Comparison of ENCODE assay signal across 24 cellular contexts in the genomic region with DNA sequence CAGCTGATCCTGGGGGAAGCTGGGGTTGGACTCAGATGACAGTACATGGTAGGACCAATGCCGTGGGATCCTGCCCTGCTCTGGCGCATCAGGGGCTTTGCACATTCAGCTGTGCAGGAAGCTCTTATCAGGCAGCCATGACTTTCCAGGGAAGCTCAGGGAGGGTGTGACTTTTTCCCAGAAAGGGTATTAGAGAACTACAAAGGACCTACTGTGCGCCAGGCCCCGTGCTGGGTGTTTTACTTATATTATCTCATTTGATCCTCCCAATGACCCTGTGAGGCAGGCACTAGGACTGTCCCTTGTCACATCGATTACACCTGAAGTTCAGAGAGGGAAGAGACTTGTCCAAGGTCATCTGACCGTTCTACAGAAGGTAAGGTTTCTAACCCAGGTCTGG. TPM values are rescaled to one million over a fixed set of nuclear protein-coding genes. Genes with fewer than 3 reads are reported as not detected.
A peak's percentile ranks its signal among the peaks of the same experiment; 100 is the strongest.
DNase-seq lines count a peak whose midpoint lies in the region; ATAC-seq, FAIRE-seq and TF ChIP-seq lines count a peak whose summit lies in the region.
"Had no signal": no experiment of that assay in that cellular context is flagged by ENCODE, and none has a peak within 500 bp of the region (broad histone marks: within the 10 kb centered on the region; RNA-seq: fewer than 3 reads in every experiment).

No MANE protein-coding gene starts in this region.

- H2AFZ ChIP-seq in H1 (ENCODE audit: low read length), result no peak overlapping the region

- no peaks in the 10 kb centered on the region for H3K79me1 ChIP-seq in H1 (ENCODE audit: low read depth, low read length)
- no peaks in the 10 kb centered on the region for H3K79me1 ChIP-seq in mesendoderm (ENCODE audit: low read length)

- CTCF ChIA-PET in H1 (lab: Charles Lee; ENCODE audit: partially characterized antibody), result interaction anchor here (1.1 to 7.0 kb wide), 5 partner anchors 9 to 243 kb away, joined by 3 to 116 read pairs (median 3); a partner anchor contains a TSS

- H3K4me1 ChIP-seq in H1 (replicated peaks in 1 of 4; ENCODE audit: control insufficient read depth in 3 of 4, insufficient read depth in 4 of 4, low read length in 3 of 4) (peaks cover 6 to 14% (median 7%) of the 10 kb centered on the region in 4 experiments), mesendoderm (ENCODE audit: control insufficient read depth, low read depth, low read length) (peaks cover 2% of the 10 kb centered on the region), esophagus squamous epithelium (peaks cover 0 to 26% (median 3%) of the 10 kb centered on the region in 3 donors)
- H3K4me1 ChIP-seq: A549 had no signal

- peaks cover 26% of the 10 kb centered on the region for H3K4me1 Mint-ChIP-seq in stimulated activated effector memory CD8-positive, alpha-beta T cell treated with anti-CD3 and anti-CD28 coated beads, Interleukin-12 subunit alpha, Interleukin-12 subunit beta, amount 100 ng/mL, for 72 hours
- H3K4me1 Mint-ChIP-seq: CD8-positive, alpha-beta memory T cell had no signal

- H3K4ac ChIP-seq in H1 (replicated peaks; ENCODE audit: insufficient read length, low read depth, low read length) (no peak overlapping the region), mesendoderm (ENCODE audit: low read depth, low read length) (no peak overlapping the region)

- H3K36me3 ChIP-seq in H1 (ENCODE audit: control insufficient read depth in 2 of 4, insufficient read depth in 4 of 4, low read length in 3 of 4), result no peaks in the 10 kb centered on the region; a peak in 1 of 8 replicates
- no peaks in the 10 kb centered on the region for H3K36me3 ChIP-seq in mesendoderm (ENCODE audit: control insufficient read depth, insufficient read depth, low read length)
- peaks cover 0 to 8% (median 0%) of the 10 kb centered on the region in 3 donors for H3K36me3 ChIP-seq in esophagus squamous epithelium
- H3K36me3 ChIP-seq: BLaER1 had no signal

- ATAC-seq in Right ventricle myocardium inferior (no peak), left ventricle myocardium superior (no peak), GM19023 (IDR thresholded peaks at IDR 0.05; ENCODE audit: unreplicated experiment) (no peak), HG03571 (IDR thresholded peaks at IDR 0.05; ENCODE audit: unreplicated experiment) (no peak)
- no peak for ATAC-seq in stimulated activated effector memory CD8-positive, alpha-beta T cell treated with anti-CD3 and anti-CD28 coated beads, Interleukin-12 subunit alpha, Interleukin-12 subunit beta, amount 100 ng/mL, for 72 hours
- ATAC-seq: A549, GM12878 had no signal

- no peak overlapping the region for H3K4me3 ChIP-seq in H1 (ENCODE audit: extremely low read depth in 1 of 4, insufficient read depth in 2 of 4, low read depth in 3 of 4, low read length in 4 of 4)
- no peak overlapping the region for H3K4me3 ChIP-seq in mesendoderm (ENCODE audit: low read length)
- no peak overlapping the region for H3K4me3 ChIP-seq in esophagus squamous epithelium
- H3K4me3 ChIP-seq: A549, BLaER1, GM12878 had no signal

- no peaks in the 10 kb centered on the region for H4K20me1 ChIP-seq in H1 (replicated peaks in 1 of 2; ENCODE audit: control insufficient read depth in 1 of 2, insufficient read depth in 2 of 2, low read length in 2 of 2)
- H4K20me1 ChIP-seq: BLaER1 had no signal

- H4K8ac ChIP-seq in H1 (ENCODE audit: extremely low read depth, insufficient read depth, low read length), result no peak overlapping the region
- H4K8ac ChIP-seq in mesendoderm (ENCODE audit: low read depth, low read length), result no peak overlapping the region

- H3K9ac ChIP-seq in H1 (replicated peaks in 1 of 4; ENCODE audit: extremely low read depth in 1 of 4, low read depth in 3 of 4, low read length in 3 of 4), result no peak overlapping the region
- no peak overlapping the region for H3K9ac ChIP-seq in mesendoderm (ENCODE audit: low read length)
- H3K9ac ChIP-seq: BLaER1 had no signal

- no peak overlapping the region for H2BK5ac ChIP-seq in H1 (ENCODE audit: low read depth, low read length)
- no peak overlapping the region for H2BK5ac ChIP-seq in mesendoderm (ENCODE audit: low read length)

- no peak for TF ChIP-seq POLR2A in H1 (IDR thresholded peaks at IDR 0.05; ENCODE audit: control extremely low read depth in 1 of 2, low read depth in 2 of 2, low read length in 2 of 2)
- no peak for TF ChIP-seq POLR2A in esophagus squamous epithelium (IDR thresholded peaks at IDR 0.05)

- no peak overlapping the region for H2BK120ac ChIP-seq in H1 (replicated peaks; ENCODE audit: low read depth, low read length)
- H2BK120ac ChIP-seq in mesendoderm (ENCODE audit: low read depth, low read length), result no peak overlapping the region

- H2BK15ac ChIP-seq in H1 (ENCODE audit: low read length), result peak overlapping the region; percentile 61; the same call in 1 of the 2 replicates
- no peak overlapping the region for H2BK15ac ChIP-seq in mesendoderm (replicated peaks; ENCODE audit: low read depth)

- H2BK12ac ChIP-seq in H1 (ENCODE audit: low read depth, low read length), result no peak overlapping the region; the same call in 1 of the 2 replicates

- no peak for TF ChIP-seq EP300 in H1 (IDR thresholded peaks at IDR 0.05; ENCODE audit: borderline replicate concordance in 1 of 2, low read depth in 2 of 2, low read length in 2 of 2)

- no peak overlapping the region for H4K91ac ChIP-seq in H1 (replicated peaks; ENCODE audit: insufficient read length, low read length)

- DNase-seq in Right ventricle myocardium inferior (ENCODE audit: missing footprints) (peak; percentile 6), left ventricle myocardium superior (no peak), H1 (ENCODE audit: low read depth in 1 of 2, low spot score in 2 of 2) (no peak), mesendoderm (peak; percentile 27), esophagus squamous epithelium (lab: John Stamatoyannopoulos, UW) (no peak)
- no peak for DNase-seq in stimulated activated effector memory CD8-positive, alpha-beta T cell treated with anti-CD3 and anti-CD28 coated beads, Interleukin-12 subunit alpha, Interleukin-12 subunit beta, amount 100 ng/mL, for 72 hours (ENCODE audit: low spot score in 2 of 2)
- DNase-seq: CD8-positive, alpha-beta memory T cell; COR-L47; DMS 273 treated with DMSO at 0.1 percent for 48 hours; DMS53; DND-41; EL; HCEC 1CT; HFFc6 had no signal

- intact Hi-C loops in Right ventricle myocardium inferior (cut with DNase I) (no loop called here), left ventricle myocardium superior (cut with micrococcal nuclease) (no loop called here), esophagus squamous epithelium (cut with DNase I) (no loop called here)

- H3K4me2 ChIP-seq in H1 (ENCODE audit: insufficient read depth in 1 of 2, low read depth in 2 of 2, low read length in 2 of 2) (no peak overlapping the region), mesendoderm (ENCODE audit: low read length) (no peak overlapping the region)
- H3K4me2 ChIP-seq: A549, BLaER1 had no signal

- TF ChIP-seq RAD21 in H1 (IDR thresholded peaks at IDR 0.05 in 1 of 2, conservative IDR thresholded peaks at IDR 0.05 in 1 of 2; ENCODE audit: low read depth in 2 of 2, low read length in 2 of 2), result no peak

- no peaks in the 10 kb centered on the region for H3K9me3 Mint-ChIP-seq in stimulated activated effector memory CD8-positive, alpha-beta T cell treated with anti-CD3 and anti-CD28 coated beads, Interleukin-12 subunit alpha, Interleukin-12 subunit beta, amount 100 ng/mL, for 72 hours
- H3K9me3 Mint-ChIP-seq: HFFc6 had no signal

- H3K18ac ChIP-seq in H1 (ENCODE audit: extremely low read depth, low read length), result no peak overlapping the region
- H3K18ac ChIP-seq in mesendoderm (ENCODE audit: low read length), result no peak overlapping the region

- H3K23ac ChIP-seq in H1 (ENCODE audit: insufficient read length) (no peak overlapping the region), mesendoderm (ENCODE audit: low read length) (no peak overlapping the region)

- H3K79me2 ChIP-seq in H1 (ENCODE audit: control insufficient read depth in 1 of 2, insufficient read depth in 2 of 2, low read length in 2 of 2), result no peaks in the 10 kb centered on the region
- H3K79me2 ChIP-seq in mesendoderm (ENCODE audit: control insufficient read depth, insufficient read depth, low read length), result no peaks in the 10 kb centered on the region

- H3K56ac ChIP-seq in H1 (replicated peaks; ENCODE audit: insufficient read length, low read depth, low read length) (no peak overlapping the region), mesendoderm (ENCODE audit: low read length) (no peak overlapping the region)

- 95% methylated on average over 6 of the region's 6 CpGs; no CpG with 5 or more reads in 1 of the 2 experiments for WGBS in H1 (ENCODE audit: extremely low coverage in 1 of 2, insufficient coverage in 1 of 2, insufficient read length in 1 of 2, insufficient replicate concordance in 2 of 2, low coverage in 1 of 2, low lambda C conversion rate in 2 of 2, missing lambda C conversion rate in 1 of 2), 2 experiments
- no CpG with 5 or more reads among the region's 6 CpGs for WGBS in mesendoderm (ENCODE audit: extremely low coverage, insufficient coverage, low lambda C conversion rate)
- WGBS in esophagus squamous epithelium, 2 donors, result 87 to 90% methylated on average over 3 to 5 of the region's 6 CpGs

- H4K5ac ChIP-seq in H1 (ENCODE audit: insufficient read length, low read depth, low read length) (no peak overlapping the region), mesendoderm (ENCODE audit: low read length) (no peak overlapping the region)

- H3K27ac ChIP-seq in H1 (ENCODE audit: low read depth, low read length), result no peak overlapping the region
- no peak overlapping the region for H3K27ac ChIP-seq in mesendoderm (ENCODE audit: low read depth, low read length)
- H3K27ac ChIP-seq in esophagus squamous epithelium, result no peak overlapping the region
- H3K27ac ChIP-seq: 22Rv1, A549, BLaER1, HL-60 had no signal

- no peak for FAIRE-seq in H1 (lab: Jason Lieb, UNC)
- FAIRE-seq: A549, GM12878, GM19239, H54 had no signal

- no peak overlapping the region for H2BK20ac ChIP-seq in H1 (ENCODE audit: low read length)

- H3K9me3 ChIP-seq in H1 (ENCODE audit: insufficient read depth in 2 of 2, low read depth in 1 of 2, low read length in 1 of 2), result no peaks in the 10 kb centered on the region
- H3K9me3 ChIP-seq in esophagus squamous epithelium, result no peaks in the 10 kb centered on the region
- H3K9me3 ChIP-seq: A549, BLaER1 had no signal

- H3K27ac Mint-ChIP-seq in stimulated activated effector memory CD8-positive, alpha-beta T cell treated with anti-CD3 and anti-CD28 coated beads, Interleukin-12 subunit alpha, Interleukin-12 subunit beta, amount 100 ng/mL, for 72 hours, result peak overlapping the region; percentile 26
- H3K27ac Mint-ChIP-seq: HFFc6 had no signal

- H3K23me2 ChIP-seq in H1 (ENCODE audit: low read depth, low read length), result no peaks in the 10 kb centered on the region

- no peak overlapping the region for H3K4me3 Mint-ChIP-seq in stimulated activated effector memory CD8-positive, alpha-beta T cell treated with anti-CD3 and anti-CD28 coated beads, Interleukin-12 subunit alpha, Interleukin-12 subunit beta, amount 100 ng/mL, for 72 hours
- H3K4me3 Mint-ChIP-seq: CD14-positive monocyte; CD8-positive, alpha-beta memory T cell; HFFc6 had no signal

- POLR2A ChIA-PET in H1 (lab: Charles Lee; ENCODE audit: partially characterized antibody), result interaction anchor here (1.0 to 1.1 kb wide), 2 partner anchors 15 to 91 kb away, joined by 3 read pairs; no protein-coding TSS in a partner anchor

- peaks cover 8% of the 10 kb centered on the region for H3K36me3 Mint-ChIP-seq in stimulated activated effector memory CD8-positive, alpha-beta T cell treated with anti-CD3 and anti-CD28 coated beads, Interleukin-12 subunit alpha, Interleukin-12 subunit beta, amount 100 ng/mL, for 72 hours
- H3K36me3 Mint-ChIP-seq: CD8-positive, alpha-beta memory T cell had no signal

- H2AK5ac ChIP-seq in H1 (ENCODE audit: low read depth, low read length) (no peak overlapping the region), mesendoderm (ENCODE audit: low read length) (no peak overlapping the region)

- TF ChIP-seq CTCF in H1 (IDR thresholded peaks at IDR 0.05; ENCODE audit: control extremely low read depth in 1 of 3, insufficient read depth in 1 of 3, low read depth in 1 of 3, low read length in 3 of 3) (no peak), esophagus squamous epithelium (IDR thresholded peaks at IDR 0.05) (no peak)

- H3K14ac ChIP-seq in H1 (ENCODE audit: insufficient read length), result no peak overlapping the region

- H3K27me3 ChIP-seq in H1 (replicated peaks in 1 of 4; ENCODE audit: control insufficient read depth in 3 of 4, extremely low read depth in 1 of 4, insufficient read depth in 3 of 4, low read length in 3 of 4), result no peaks in the 10 kb centered on the region
- no peaks in the 10 kb centered on the region for H3K27me3 ChIP-seq in mesendoderm (ENCODE audit: insufficient read depth, low read length, poor library complexity)
- H3K27me3 ChIP-seq in esophagus squamous epithelium, result no peaks in the 10 kb centered on the region
- H3K27me3 ChIP-seq: BLaER1 had no signal

RNA-seq across cellular contexts. Expression of a gene that starts 23.7 kb away (rescaled TPM):
- total RNA-seq in Right ventricle myocardium inferior, result 7.1 TPM
- 5.1 TPM for total RNA-seq in left ventricle myocardium superior
- 25.9 and 27.4 TPM in 2 replicates for total RNA-seq in H1 (2021; fragmentation: NEBNext Ultra II Directional; extraction: Animal tissue kit (Norgen Biotek cat#: 25700))
- 21.0 and 28.3 TPM in 2 replicates for polyA plus RNA-seq in H1 (2011; rRNA removed)
- polyA plus RNA-seq in H1 (2011; cell fraction: cytosol; rRNA removed), result 18.3 TPM
- polyA plus RNA-seq in H1 (2011; cell fraction: nucleus; rRNA removed), result 62.7 TPM
- polyA plus RNA-seq in H1 (2012, experiment 1 of 2), result 16.3 to 28.1 TPM (median 25.3 TPM) in 4 replicates
- polyA plus RNA-seq in H1 (2012, experiment 2 of 2), result 16.4 TPM
- 16.0 TPM for polyA plus RNA-seq in H1 (2013, experiment 1 of 2)
- 15.2 TPM for polyA plus RNA-seq in H1 (2013, experiment 2 of 2)
- polyA minus RNA-seq in H1 (2011; rRNA and poly(A)+ RNA removed), result 21.8 and 26.9 TPM in 2 replicates
- polyA minus RNA-seq in H1 (2011; cell fraction: cytosol; rRNA and poly(A)+ RNA removed), result 32.5 TPM
- 36.8 TPM for polyA minus RNA-seq in H1 (2011; cell fraction: nucleus; rRNA and poly(A)+ RNA removed)
- 9.6 TPM for polyA plus RNA-seq in mesendoderm (2013, experiment 1 of 2)
- polyA plus RNA-seq in mesendoderm (2013, experiment 2 of 2), result 10.0 TPM
- 10 to 100 TPM in 1 of 4 donors, 1 to 10 TPM in 3; 6.1 to 25.0 (median 7.6) TPM for total RNA-seq in esophagus squamous epithelium

Comparison
In these comparisons a context has a peak if more than half of its experiments do, and no peak if none do; other contexts are left out.
1. DNase-seq: peak in Right ventricle myocardium inferior (single experiment) and mesendoderm (single experiment); none in left ventricle myocardium superior (single experiment), H1 (0 of 2), stimulated activated effector memory CD8-positive, alpha-beta T cell treated with anti-CD3 and anti-CD28 coated beads, Interleukin-12 subunit alpha, Interleukin-12 subunit beta, amount 100 ng/mL, for 72 hours (0 of 2) and esophagus squamous epithelium (single experiment).